ENCODE assay signal across 16 cellular contexts in genomic region chr16:85471469-85472431, GRCh38.
DNase-seq lines count a peak whose midpoint lies in the region; ATAC-seq and TF ChIP-seq lines count a peak whose summit lies in the region.
"Had no signal": no experiment of that assay in that cellular context is flagged by ENCODE, and none has a peak within 500 bp of the region (broad histone marks: within the 10 kb centered on the region; RNA-seq: fewer than 3 reads in every experiment).

No MANE protein-coding gene starts in this region.

- peak; percentile 45; the same call in 1 of the 2 replicates for TF ChIP-seq EP300 in Ishikawa (IDR thresholded peaks at IDR 0.05; ENCODE audit: borderline replicate concordance)

- TF ChIP-seq RAD21 in Ishikawa (IDR thresholded peaks at IDR 0.05; ENCODE audit: low read depth): peak; percentile 7; the same call in 1 of the 2 replicates

- H3K27me3 ChIP-seq in lower lobe of right lung (ENCODE audit: low read depth): no peaks in the 10 kb centered on the region
- no peaks in the 10 kb centered on the region for H3K27me3 ChIP-seq in BE2C
- H3K27me3 ChIP-seq: suprapubic skin had no signal

- intact Hi-C loops in lower lobe of right lung (cut with DNase I): no loop called here

- H3K9me3 ChIP-seq in lower lobe of right lung: no peaks in the 10 kb centered on the region
- no peaks in the 10 kb centered on the region; the same call in 1 of the 2 replicates for H3K9me3 ChIP-seq in BE2C
- H3K9me3 ChIP-seq: suprapubic skin had no signal

- TF ChIP-seq CTCF in lower lobe of right lung (IDR thresholded peaks at IDR 0.05) (peak; percentile 14), BE2C (IDR thresholded peaks at IDR 0.05; ENCODE audit: low read depth, low read length) (no peak)

- ATAC-seq in lower lobe of right lung (peak; percentile 62 to 65), HG03432 (IDR thresholded peaks at IDR 0.05; ENCODE audit: unreplicated experiment) (no peak), GM21619 (IDR thresholded peaks at IDR 0.05; ENCODE audit: unreplicated experiment) (no peak)
- ATAC-seq: SK-N-SH treated with all-trans-retinoic acid at 6 μM for 48 hours had no signal

- H3K36me3 ChIP-seq in lower lobe of right lung (no peaks in the 10 kb centered on the region), BE2C (no peaks in the 10 kb centered on the region; the same call in 1 of the 2 replicates)
- H3K36me3 ChIP-seq: suprapubic skin had no signal

- H3K27ac ChIP-seq in lower lobe of right lung: peak overlapping the region; percentile 0
- H3K27ac ChIP-seq: suprapubic skin had no signal

- no peak overlapping the region for H3K4me3 ChIP-seq in lower lobe of right lung
- H3K4me3 ChIP-seq in BE2C (ENCODE audit: low read depth, low read length): no peak overlapping the region
- H3K4me3 ChIP-seq: suprapubic skin had no signal

- H3K4me1 ChIP-seq in lower lobe of right lung (peaks cover 20% of the 10 kb centered on the region), BE2C (peaks cover 53% of the 10 kb centered on the region)

- DNase-seq in COLO668 (lab: John Stamatoyannopoulos, UW; ENCODE audit: unreplicated experiment) (peak; percentile 76), SW480 (ENCODE audit: low spot score) (peak; percentile 75), lower lobe of right lung (peak; percentile 77), BE2C (no peak)
- DNase-seq in activated T-cell treated with anti-CD3 and anti-CD28 coated beads, Interleukin-2, amount 50 U/mL, for 1 hour: no peak
- DNase-seq: activated CD4-positive, alpha-beta T cell treated with anti-CD3 and anti-CD28 coated beads, Interleukin-2, amount 50 U/mL, for 4 hours; activated naive CD4-positive, alpha-beta T cell; cortex of kidney; foreskin fibroblast; NCI-H446; posterior cingulate gyrus had no signal

TF ChIP-seq in Ishikawa, 13 proteins besides CTCF, POLR2A, EP300 and RAD21:
- TF ChIP-seq ZBTB7A (IDR thresholded peaks at IDR 0.05; ENCODE audit: low read depth) (no peak), TCF12 (IDR thresholded peaks at IDR 0.05; ENCODE audit: low read depth) (peak; percentile 68), NFIC (IDR thresholded peaks at IDR 0.05) (peak; percentile 65), CREB1 (IDR thresholded peaks at IDR 0.05; ENCODE audit: low read depth) (no peak), EGR1 (IDR thresholded peaks at IDR 0.05) (no peak), TEAD4 (IDR thresholded peaks at IDR 0.05) (peak; percentile 39; the same call in 1 of the 2 replicates), FOXM1 (IDR thresholded peaks at IDR 0.05; ENCODE audit: borderline replicate concordance, low read depth) (no peak)
- TF ChIP-seq, protein P1, sequence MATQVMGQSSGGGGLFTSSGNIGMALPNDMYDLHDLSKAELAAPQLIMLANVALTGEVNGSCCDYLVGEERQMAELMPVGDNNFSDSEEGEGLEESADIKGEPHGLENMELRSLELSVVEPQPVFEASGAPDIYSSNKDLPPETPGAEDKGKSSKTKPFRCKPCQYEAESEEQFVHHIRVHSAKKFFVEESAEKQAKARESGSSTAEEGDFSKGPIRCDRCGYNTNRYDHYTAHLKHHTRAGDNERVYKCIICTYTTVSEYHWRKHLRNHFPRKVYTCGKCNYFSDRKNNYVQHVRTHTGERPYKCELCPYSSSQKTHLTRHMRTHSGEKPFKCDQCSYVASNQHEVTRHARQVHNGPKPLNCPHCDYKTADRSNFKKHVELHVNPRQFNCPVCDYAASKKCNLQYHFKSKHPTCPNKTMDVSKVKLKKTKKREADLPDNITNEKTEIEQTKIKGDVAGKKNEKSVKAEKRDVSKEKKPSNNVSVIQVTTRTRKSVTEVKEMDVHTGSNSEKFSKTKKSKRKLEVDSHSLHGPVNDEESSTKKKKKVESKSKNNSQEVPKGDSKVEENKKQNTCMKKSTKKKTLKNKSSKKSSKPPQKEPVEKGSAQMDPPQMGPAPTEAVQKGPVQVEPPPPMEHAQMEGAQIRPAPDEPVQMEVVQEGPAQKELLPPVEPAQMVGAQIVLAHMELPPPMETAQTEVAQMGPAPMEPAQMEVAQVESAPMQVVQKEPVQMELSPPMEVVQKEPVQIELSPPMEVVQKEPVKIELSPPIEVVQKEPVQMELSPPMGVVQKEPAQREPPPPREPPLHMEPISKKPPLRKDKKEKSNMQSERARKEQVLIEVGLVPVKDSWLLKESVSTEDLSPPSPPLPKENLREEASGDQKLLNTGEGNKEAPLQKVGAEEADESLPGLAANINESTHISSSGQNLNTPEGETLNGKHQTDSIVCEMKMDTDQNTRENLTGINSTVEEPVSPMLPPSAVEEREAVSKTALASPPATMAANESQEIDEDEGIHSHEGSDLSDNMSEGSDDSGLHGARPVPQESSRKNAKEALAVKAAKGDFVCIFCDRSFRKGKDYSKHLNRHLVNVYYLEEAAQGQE (IDR thresholded peaks at IDR 0.05; ENCODE audit: low read depth): no peak

Comparison
In these comparisons a context has a peak if more than half of its experiments do, and no peak if none do; other contexts are left out.
1. DNase-seq: peak in COLO668 (single experiment), SW480 (single experiment) and lower lobe of right lung (single experiment); none in BE2C (single experiment) and activated T-cell treated with anti-CD3 and anti-CD28 coated beads, Interleukin-2, amount 50 U/mL, for 1 hour (single experiment).
2. ATAC-seq: peak in lower lobe of right lung (2 of 2); none in HG03432 (single experiment) and GM21619 (single experiment).